Comparison of ENCODE assay signal across 1 cellular context in genomic region chr1:101247404-101248287, GRCh38.
A peak's percentile ranks its signal among the peaks of the same experiment; 100 is the strongest.
TF ChIP-seq lines count a peak whose summit lies in the region.

No MANE protein-coding gene starts in this region.

TF ChIP-seq in GM12878, 131 proteins besides CTCF, POLR2A, EP300 and RAD21 (continued from another document and continues in another):
- TF ChIP-seq, protein P1, sequence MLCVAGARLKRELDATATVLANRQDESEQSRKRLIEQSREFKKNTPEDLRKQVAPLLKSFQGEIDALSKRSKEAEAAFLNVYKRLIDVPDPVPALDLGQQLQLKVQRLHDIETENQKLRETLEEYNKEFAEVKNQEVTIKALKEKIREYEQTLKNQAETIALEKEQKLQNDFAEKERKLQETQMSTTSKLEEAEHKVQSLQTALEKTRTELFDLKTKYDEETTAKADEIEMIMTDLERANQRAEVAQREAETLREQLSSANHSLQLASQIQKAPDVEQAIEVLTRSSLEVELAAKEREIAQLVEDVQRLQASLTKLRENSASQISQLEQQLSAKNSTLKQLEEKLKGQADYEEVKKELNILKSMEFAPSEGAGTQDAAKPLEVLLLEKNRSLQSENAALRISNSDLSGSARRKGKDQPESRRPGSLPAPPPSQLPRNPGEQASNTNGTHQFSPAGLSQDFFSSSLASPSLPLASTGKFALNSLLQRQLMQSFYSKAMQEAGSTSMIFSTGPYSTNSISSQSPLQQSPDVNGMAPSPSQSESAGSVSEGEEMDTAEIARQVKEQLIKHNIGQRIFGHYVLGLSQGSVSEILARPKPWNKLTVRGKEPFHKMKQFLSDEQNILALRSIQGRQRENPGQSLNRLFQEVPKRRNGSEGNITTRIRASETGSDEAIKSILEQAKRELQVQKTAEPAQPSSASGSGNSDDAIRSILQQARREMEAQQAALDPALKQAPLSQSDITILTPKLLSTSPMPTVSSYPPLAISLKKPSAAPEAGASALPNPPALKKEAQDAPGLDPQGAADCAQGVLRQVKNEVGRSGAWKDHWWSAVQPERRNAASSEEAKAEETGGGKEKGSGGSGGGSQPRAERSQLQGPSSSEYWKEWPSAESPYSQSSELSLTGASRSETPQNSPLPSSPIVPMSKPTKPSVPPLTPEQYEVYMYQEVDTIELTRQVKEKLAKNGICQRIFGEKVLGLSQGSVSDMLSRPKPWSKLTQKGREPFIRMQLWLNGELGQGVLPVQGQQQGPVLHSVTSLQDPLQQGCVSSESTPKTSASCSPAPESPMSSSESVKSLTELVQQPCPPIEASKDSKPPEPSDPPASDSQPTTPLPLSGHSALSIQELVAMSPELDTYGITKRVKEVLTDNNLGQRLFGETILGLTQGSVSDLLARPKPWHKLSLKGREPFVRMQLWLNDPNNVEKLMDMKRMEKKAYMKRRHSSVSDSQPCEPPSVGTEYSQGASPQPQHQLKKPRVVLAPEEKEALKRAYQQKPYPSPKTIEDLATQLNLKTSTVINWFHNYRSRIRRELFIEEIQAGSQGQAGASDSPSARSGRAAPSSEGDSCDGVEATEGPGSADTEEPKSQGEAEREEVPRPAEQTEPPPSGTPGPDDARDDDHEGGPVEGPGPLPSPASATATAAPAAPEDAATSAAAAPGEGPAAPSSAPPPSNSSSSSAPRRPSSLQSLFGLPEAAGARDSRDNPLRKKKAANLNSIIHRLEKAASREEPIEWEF (IDR thresholded peaks at IDR 0.05; ENCODE audit: insufficient replicate concordance, low read depth, low read length) = no peak
- no peak for TF ChIP-seq CREB1 (IDR thresholded peaks at IDR 0.05; ENCODE audit: low read depth)
- TF ChIP-seq RB1 (IDR thresholded peaks at IDR 0.05; ENCODE audit: borderline replicate concordance) = no peak
- TF ChIP-seq USF2 (IDR thresholded peaks at IDR 0.05; ENCODE audit: borderline replicate concordance, low read depth, low read length) = no peak
- TF ChIP-seq ZNF622 (IDR thresholded peaks at IDR 0.05) = no peak
- TF ChIP-seq FOXK2 (IDR thresholded peaks at IDR 0.05) = no peak
- no peak for TF ChIP-seq PKNOX1 (IDR thresholded peaks at IDR 0.05)
- peak; percentile 89 for TF ChIP-seq TCF12 (IDR thresholded peaks at IDR 0.05; ENCODE audit: low read depth, low read length)
- TF ChIP-seq, protein P2, sequence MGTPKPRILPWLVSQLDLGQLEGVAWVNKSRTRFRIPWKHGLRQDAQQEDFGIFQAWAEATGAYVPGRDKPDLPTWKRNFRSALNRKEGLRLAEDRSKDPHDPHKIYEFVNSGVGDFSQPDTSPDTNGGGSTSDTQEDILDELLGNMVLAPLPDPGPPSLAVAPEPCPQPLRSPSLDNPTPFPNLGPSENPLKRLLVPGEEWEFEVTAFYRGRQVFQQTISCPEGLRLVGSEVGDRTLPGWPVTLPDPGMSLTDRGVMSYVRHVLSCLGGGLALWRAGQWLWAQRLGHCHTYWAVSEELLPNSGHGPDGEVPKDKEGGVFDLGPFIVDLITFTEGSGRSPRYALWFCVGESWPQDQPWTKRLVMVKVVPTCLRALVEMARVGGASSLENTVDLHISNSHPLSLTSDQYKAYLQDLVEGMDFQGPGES (IDR thresholded peaks at IDR 0.05) = no peak
- TF ChIP-seq KDM1A (IDR thresholded peaks at IDR 0.05; ENCODE audit: borderline replicate concordance) = no peak
- no peak for TF ChIP-seq E2F4 (IDR thresholded peaks at IDR 0.05; ENCODE audit: low read depth, low read length)
- TF ChIP-seq ZNF274 (IDR thresholded peaks at IDR 0.05; ENCODE audit: insufficient read depth, insufficient read length) = no peak
- TF ChIP-seq NBN (IDR thresholded peaks at IDR 0.05) = no peak
- TF ChIP-seq ZBED1 (IDR thresholded peaks at IDR 0.05; ENCODE audit: borderline replicate concordance) = no peak; the same call in 1 of the 2 replicates
- TF ChIP-seq, protein P3, sequence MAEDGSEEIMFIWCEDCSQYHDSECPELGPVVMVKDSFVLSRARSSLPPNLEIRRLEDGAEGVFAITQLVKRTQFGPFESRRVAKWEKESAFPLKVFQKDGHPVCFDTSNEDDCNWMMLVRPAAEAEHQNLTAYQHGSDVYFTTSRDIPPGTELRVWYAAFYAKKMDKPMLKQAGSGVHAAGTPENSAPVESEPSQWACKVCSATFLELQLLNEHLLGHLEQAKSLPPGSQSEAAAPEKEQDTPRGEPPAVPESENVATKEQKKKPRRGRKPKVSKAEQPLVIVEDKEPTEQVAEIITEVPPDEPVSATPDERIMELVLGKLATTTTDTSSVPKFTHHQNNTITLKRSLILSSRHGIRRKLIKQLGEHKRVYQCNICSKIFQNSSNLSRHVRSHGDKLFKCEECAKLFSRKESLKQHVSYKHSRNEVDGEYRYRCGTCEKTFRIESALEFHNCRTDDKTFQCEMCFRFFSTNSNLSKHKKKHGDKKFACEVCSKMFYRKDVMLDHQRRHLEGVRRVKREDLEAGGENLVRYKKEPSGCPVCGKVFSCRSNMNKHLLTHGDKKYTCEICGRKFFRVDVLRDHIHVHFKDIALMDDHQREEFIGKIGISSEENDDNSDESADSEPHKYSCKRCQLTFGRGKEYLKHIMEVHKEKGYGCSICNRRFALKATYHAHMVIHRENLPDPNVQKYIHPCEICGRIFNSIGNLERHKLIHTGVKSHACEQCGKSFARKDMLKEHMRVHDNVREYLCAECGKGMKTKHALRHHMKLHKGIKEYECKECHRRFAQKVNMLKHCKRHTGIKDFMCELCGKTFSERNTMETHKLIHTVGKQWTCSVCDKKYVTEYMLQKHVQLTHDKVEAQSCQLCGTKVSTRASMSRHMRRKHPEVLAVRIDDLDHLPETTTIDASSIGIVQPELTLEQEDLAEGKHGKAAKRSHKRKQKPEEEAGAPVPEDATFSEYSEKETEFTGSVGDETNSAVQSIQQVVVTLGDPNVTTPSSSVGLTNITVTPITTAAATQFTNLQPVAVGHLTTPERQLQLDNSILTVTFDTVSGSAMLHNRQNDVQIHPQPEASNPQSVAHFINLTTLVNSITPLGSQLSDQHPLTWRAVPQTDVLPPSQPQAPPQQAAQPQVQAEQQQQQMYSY (CRISPR knock-in tag; IDR thresholded peaks at IDR 0.05) = no peak
- TF ChIP-seq FOS (IDR thresholded peaks at IDR 0.05; ENCODE audit: borderline replicate concordance, extremely low read depth, insufficient read length) = no peak
- TF ChIP-seq, protein P4, sequence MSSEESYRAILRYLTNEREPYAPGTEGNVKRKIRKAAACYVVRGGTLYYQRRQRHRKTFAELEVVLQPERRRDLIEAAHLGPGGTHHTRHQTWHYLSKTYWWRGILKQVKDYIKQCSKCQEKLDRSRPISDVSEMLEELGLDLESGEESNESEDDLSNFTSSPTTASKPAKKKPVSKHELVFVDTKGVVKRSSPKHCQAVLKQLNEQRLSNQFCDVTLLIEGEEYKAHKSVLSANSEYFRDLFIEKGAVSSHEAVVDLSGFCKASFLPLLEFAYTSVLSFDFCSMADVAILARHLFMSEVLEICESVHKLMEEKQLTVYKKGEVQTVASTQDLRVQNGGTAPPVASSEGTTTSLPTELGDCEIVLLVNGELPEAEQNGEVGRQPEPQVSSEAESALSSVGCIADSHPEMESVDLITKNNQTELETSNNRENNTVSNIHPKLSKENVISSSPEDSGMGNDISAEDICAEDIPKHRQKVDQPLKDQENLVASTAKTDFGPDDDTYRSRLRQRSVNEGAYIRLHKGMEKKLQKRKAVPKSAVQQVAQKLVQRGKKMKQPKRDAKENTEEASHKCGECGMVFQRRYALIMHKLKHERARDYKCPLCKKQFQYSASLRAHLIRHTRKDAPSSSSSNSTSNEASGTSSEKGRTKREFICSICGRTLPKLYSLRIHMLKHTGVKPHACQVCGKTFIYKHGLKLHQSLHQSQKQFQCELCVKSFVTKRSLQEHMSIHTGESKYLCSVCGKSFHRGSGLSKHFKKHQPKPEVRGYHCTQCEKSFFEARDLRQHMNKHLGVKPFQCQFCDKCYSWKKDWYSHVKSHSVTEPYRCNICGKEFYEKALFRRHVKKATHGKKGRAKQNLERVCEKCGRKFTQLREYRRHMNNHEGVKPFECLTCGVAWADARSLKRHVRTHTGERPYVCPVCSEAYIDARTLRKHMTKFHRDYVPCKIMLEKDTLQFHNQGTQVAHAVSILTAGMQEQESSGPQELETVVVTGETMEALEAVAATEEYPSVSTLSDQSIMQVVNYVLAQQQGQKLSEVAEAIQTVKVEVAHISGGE (CRISPR knock-in tag; IDR thresholded peaks at IDR 0.05) = no peak
- TF ChIP-seq, protein P5, sequence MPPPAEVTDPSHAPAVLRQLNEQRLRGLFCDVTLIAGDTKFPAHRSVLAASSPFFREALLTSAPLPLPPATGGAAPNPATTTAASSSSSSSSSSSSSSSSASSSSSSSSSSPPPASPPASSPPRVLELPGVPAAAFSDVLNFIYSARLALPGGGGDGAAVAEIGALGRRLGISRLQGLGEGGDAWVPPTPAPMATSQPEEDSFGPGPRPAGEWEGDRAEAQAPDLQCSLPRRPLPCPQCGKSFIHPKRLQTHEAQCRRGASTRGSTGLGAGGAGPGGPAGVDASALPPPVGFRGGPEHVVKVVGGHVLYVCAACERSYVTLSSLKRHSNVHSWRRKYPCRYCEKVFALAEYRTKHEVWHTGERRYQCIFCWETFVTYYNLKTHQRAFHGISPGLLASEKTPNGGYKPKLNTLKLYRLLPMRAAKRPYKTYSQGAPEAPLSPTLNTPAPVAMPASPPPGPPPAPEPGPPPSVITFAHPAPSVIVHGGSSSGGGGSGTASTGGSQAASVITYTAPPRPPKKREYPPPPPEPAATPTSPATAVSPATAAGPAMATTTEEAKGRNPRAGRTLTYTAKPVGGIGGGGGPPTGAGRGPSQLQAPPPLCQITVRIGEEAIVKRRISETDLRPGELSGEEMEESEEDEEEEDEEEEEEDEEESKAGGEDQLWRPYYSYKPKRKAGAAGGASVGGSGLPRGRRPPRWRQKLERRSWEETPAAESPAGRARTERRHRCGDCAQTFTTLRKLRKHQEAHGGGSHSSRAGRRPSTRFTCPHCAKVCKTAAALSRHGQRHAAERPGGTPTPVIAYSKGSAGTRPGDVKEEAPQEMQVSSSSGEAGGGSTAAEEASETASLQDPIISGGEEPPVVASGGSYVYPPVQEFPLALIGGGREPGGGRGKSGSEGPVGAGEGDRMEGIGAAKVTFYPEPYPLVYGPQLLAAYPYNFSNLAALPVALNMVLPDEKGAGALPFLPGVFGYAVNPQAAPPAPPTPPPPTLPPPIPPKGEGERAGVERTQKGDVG (CRISPR knock-in tag; IDR thresholded peaks at IDR 0.05) = no peak
- TF ChIP-seq, protein P6, sequence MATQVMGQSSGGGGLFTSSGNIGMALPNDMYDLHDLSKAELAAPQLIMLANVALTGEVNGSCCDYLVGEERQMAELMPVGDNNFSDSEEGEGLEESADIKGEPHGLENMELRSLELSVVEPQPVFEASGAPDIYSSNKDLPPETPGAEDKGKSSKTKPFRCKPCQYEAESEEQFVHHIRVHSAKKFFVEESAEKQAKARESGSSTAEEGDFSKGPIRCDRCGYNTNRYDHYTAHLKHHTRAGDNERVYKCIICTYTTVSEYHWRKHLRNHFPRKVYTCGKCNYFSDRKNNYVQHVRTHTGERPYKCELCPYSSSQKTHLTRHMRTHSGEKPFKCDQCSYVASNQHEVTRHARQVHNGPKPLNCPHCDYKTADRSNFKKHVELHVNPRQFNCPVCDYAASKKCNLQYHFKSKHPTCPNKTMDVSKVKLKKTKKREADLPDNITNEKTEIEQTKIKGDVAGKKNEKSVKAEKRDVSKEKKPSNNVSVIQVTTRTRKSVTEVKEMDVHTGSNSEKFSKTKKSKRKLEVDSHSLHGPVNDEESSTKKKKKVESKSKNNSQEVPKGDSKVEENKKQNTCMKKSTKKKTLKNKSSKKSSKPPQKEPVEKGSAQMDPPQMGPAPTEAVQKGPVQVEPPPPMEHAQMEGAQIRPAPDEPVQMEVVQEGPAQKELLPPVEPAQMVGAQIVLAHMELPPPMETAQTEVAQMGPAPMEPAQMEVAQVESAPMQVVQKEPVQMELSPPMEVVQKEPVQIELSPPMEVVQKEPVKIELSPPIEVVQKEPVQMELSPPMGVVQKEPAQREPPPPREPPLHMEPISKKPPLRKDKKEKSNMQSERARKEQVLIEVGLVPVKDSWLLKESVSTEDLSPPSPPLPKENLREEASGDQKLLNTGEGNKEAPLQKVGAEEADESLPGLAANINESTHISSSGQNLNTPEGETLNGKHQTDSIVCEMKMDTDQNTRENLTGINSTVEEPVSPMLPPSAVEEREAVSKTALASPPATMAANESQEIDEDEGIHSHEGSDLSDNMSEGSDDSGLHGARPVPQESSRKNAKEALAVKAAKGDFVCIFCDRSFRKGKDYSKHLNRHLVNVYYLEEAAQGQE (IDR thresholded peaks at IDR 0.05; ENCODE audit: low read depth, low read length) = no peak
- TF ChIP-seq GATAD2B (conservative IDR thresholded peaks at IDR 0.05; ENCODE audit: low read depth) = 0 out of 2 replicates have a peak, but pooled peaks have one; percentile 31
- no peak for TF ChIP-seq CHD4 (IDR thresholded peaks at IDR 0.05)
- TF ChIP-seq POLR2AphosphoS5 (IDR thresholded peaks at IDR 0.05; ENCODE audit: low read length) = 0 out of 2 replicates have a peak, but pooled peaks have one; percentile 32
- TF ChIP-seq HDAC2 (IDR thresholded peaks at IDR 0.05) = no peak
- TF ChIP-seq CBX3 (IDR thresholded peaks at IDR 0.05; ENCODE audit: borderline replicate concordance, low read depth) = no peak
- no peak for TF ChIP-seq SUZ12 (IDR thresholded peaks at IDR 0.05; ENCODE audit: unreplicated experiment)
- TF ChIP-seq KLF5 (IDR thresholded peaks at IDR 0.05; ENCODE audit: partially characterized antibody) = no peak
- peak; percentile 69; the same call in 1 of the 2 replicates for TF ChIP-seq BCL11A (IDR thresholded peaks at IDR 0.05; ENCODE audit: low read depth, low read length)
- no peak for TF ChIP-seq NRF1 (conservative IDR thresholded peaks at IDR 0.05; ENCODE audit: low read depth, low read length)
- no peak for TF ChIP-seq SMAD5 (IDR thresholded peaks at IDR 0.05; ENCODE audit: low read depth)
- no peak for TF ChIP-seq NFXL1 (IDR thresholded peaks at IDR 0.05; ENCODE audit: borderline replicate concordance)
- TF ChIP-seq BMI1 (IDR thresholded peaks at IDR 0.05; ENCODE audit: borderline replicate concordance) = 0 out of 2 replicates have a peak, but pooled peaks have one; percentile 34
- no peak for TF ChIP-seq NR2C2 (IDR thresholded peaks at IDR 0.05; ENCODE audit: borderline replicate concordance, control insufficient read depth, insufficient read length, low read depth)
- TF ChIP-seq NFYA (IDR thresholded peaks at IDR 0.05; ENCODE audit: borderline replicate concordance, low read depth, low read length) = no peak
